ENCODE assay signal across 22 cellular contexts in genomic region chr1:147808025-147808424, GRCh38. TPM values are rescaled to one million over a fixed set of nuclear protein-coding genes. Genes with fewer than 3 reads are reported as not detected.
A peak's percentile ranks its signal among the peaks of the same experiment; 100 is the strongest.
DNase-seq lines count a peak whose midpoint lies in the region; ATAC-seq and TF ChIP-seq lines count a peak whose summit lies in the region.
"Had no signal": no experiment of that assay in that cellular context is flagged by ENCODE, and none has a peak within 500 bp of the region (broad histone marks: within the 10 kb centered on the region; RNA-seq: fewer than 3 reads in every experiment).

No MANE protein-coding gene starts in this region.

- H2AK5ac ChIP-seq in mesendoderm (ENCODE audit: low read length), result no peak overlapping the region

- TF ChIP-seq CTCF in WTC11 (IDR thresholded peaks at IDR 0.05) (no peak), fibroblast of mammary gland (conservative IDR thresholded peaks at IDR 0.05; ENCODE audit: control insufficient read depth, insufficient read depth, low read depth, low read length) (no peak)

- intact Hi-C loops in posterior vena cava (cut with DNase I), result loop anchor here in 1 of 2 donors (10.0 kb wide), 1 partner anchor 63 kb away; no protein-coding TSS in a partner anchor

- H4K8ac ChIP-seq in mesendoderm (ENCODE audit: low read depth, low read length), result no peak overlapping the region

- H3K4me1 ChIP-seq in mesendoderm (ENCODE audit: control insufficient read depth, low read depth, low read length), result peaks cover 9% of the 10 kb centered on the region
- H3K4me1 ChIP-seq: stomach, transverse colon had no signal

- no peak overlapping the region for H3K4me3 ChIP-seq in Jurkat, Clone E6-1 (ENCODE audit: low read length)
- H3K4me3 ChIP-seq in fibroblast of mammary gland (ENCODE audit: control insufficient read depth, low read depth, low read length) (no peak overlapping the region), mesendoderm (ENCODE audit: low read length) (no peak overlapping the region)
- H3K4me3 ChIP-seq: neural progenitor cell, stomach, transverse colon had no signal

- H3K9ac ChIP-seq in mesendoderm (ENCODE audit: low read length), result no peak overlapping the region
- H3K9ac ChIP-seq: neural progenitor cell had no signal

- H2BK120ac ChIP-seq in mesendoderm (ENCODE audit: low read depth, low read length), result no peak overlapping the region

- no peaks in the 10 kb centered on the region for H3K79me2 ChIP-seq in mesendoderm (ENCODE audit: control insufficient read depth, insufficient read depth, low read length)

- WGBS in mesendoderm (ENCODE audit: extremely low coverage, insufficient coverage, low lambda C conversion rate), result no CpG with 5 or more reads among the region's 4 CpGs

- H3K4me1 Mint-ChIP-seq in WTC11, result peaks cover 15% of the 10 kb centered on the region
- H3K4me1 Mint-ChIP-seq: brain, neural progenitor cell had no signal

- H3K18ac ChIP-seq in mesendoderm (ENCODE audit: low read length), result no peak overlapping the region

- no peaks in the 10 kb centered on the region for H3K36me3 ChIP-seq in mesendoderm (ENCODE audit: control insufficient read depth, insufficient read depth, low read length)
- H3K36me3 ChIP-seq: neural progenitor cell, stomach, transverse colon had no signal

- DNase-seq in Jurkat, Clone E6-1 (ENCODE audit: low read depth, low spot score), result peak; percentile 8
- DNase-seq in WTC11 (ENCODE audit: low spot score) (no peak), fibroblast of mammary gland (ENCODE audit: low read depth) (peak; percentile 20), mesendoderm (peak; percentile 70), NCI-H1930 (lab: John Stamatoyannopoulos, UW) (no peak), posterior vena cava (ENCODE audit: low spot score) (no peak)
- DNase-seq: CD8-positive, alpha-beta T cell; dermis blood vessel endothelial cell; DMS79; NCI-H1436 treated with DMSO at 0.1 percent for 48 hours; NCI-H2171 treated with DMSO at 0.1 percent for 48 hours; NCI-H69; SHP77 treated with DMSO at 0.1 percent for 48 hours; stimulated activated CD4-positive, alpha-beta T cell treated with anti-CD3 and anti-CD28 coated beads, Interleukin-4, amount 100 ng/mL, for 4 hours; stomach; transverse colon had no signal

- no peak overlapping the region for H2BK5ac ChIP-seq in mesendoderm (ENCODE audit: low read length)

- CTCF ChIA-PET in WTC11 (lab: Charles Lee), result interaction anchor here (0.8 kb wide), 1 partner anchor 85 kb away, joined by 3 read pairs; no protein-coding TSS in a partner anchor

- POLR2A ChIA-PET in WTC11 (lab: Charles Lee), result no interaction called here

- no peak overlapping the region for H4K5ac ChIP-seq in mesendoderm (ENCODE audit: low read length)

- H3K4ac ChIP-seq in mesendoderm (ENCODE audit: low read depth, low read length), result no peak overlapping the region

- H2BK15ac ChIP-seq in mesendoderm (replicated peaks; ENCODE audit: low read depth), result no peak overlapping the region

- ATAC-seq in WTC11 (no peak), GM18858 (IDR thresholded peaks at IDR 0.05; ENCODE audit: unreplicated experiment) (no peak), HG03097 (IDR thresholded peaks at IDR 0.05; ENCODE audit: low FRiP score, unreplicated experiment) (no peak)
- ATAC-seq: CD8-positive, alpha-beta T cell had no signal

- H3K56ac ChIP-seq in mesendoderm (ENCODE audit: low read length), result no peak overlapping the region

- no peaks in the 10 kb centered on the region for H3K36me3 Mint-ChIP-seq in WTC11
- H3K36me3 Mint-ChIP-seq: brain; CD8-positive, alpha-beta T cell; neural progenitor cell had no signal

- no peaks in the 10 kb centered on the region for H3K9me3 Mint-ChIP-seq in WTC11
- H3K9me3 Mint-ChIP-seq: CD8-positive, alpha-beta T cell; neural progenitor cell had no signal

- no peaks in the 10 kb centered on the region for H3K79me1 ChIP-seq in mesendoderm (ENCODE audit: low read length)

- no peaks in the 10 kb centered on the region for H3K27me3 Mint-ChIP-seq in WTC11 (ENCODE audit: low read depth)
- H3K27me3 Mint-ChIP-seq: activated naive CD8-positive, alpha-beta T cell had no signal

- no peak overlapping the region for H3K4me2 ChIP-seq in mesendoderm (ENCODE audit: low read length)
- H3K4me2 ChIP-seq: neural progenitor cell had no signal

- H3K4me3 Mint-ChIP-seq in WTC11, result no peak overlapping the region
- H3K4me3 Mint-ChIP-seq: activated naive CD8-positive, alpha-beta T cell; brain; CD8-positive, alpha-beta T cell; neural progenitor cell had no signal

- no peaks in the 10 kb centered on the region for H3K27me3 ChIP-seq in mesendoderm (ENCODE audit: insufficient read depth, low read length, poor library complexity)
- H3K27me3 ChIP-seq: neural progenitor cell, transverse colon had no signal

- no peak overlapping the region for H3K27ac ChIP-seq in mesendoderm (ENCODE audit: low read depth, low read length)
- H3K27ac ChIP-seq: neural progenitor cell, stomach, transverse colon had no signal

- H3K27ac Mint-ChIP-seq in WTC11, result no peak overlapping the region
- H3K27ac Mint-ChIP-seq: activated naive CD8-positive, alpha-beta T cell; brain; CD8-positive, alpha-beta T cell; neural progenitor cell had no signal

- H3K23ac ChIP-seq in mesendoderm (ENCODE audit: low read length), result no peak overlapping the region

TF ChIP-seq in WTC11, 78 proteins besides CTCF, POLR2A, EP300 and RAD21:
- TF ChIP-seq PRDM15 (CRISPR knock-in tag; IDR thresholded peaks at IDR 0.05) (no peak), GABPB1 (CRISPR knock-in tag; IDR thresholded peaks at IDR 0.05) (peak; percentile 91)

RNA-seq across cellular contexts. Expression of gene GJA5, which starts 47.6 kb away (rescaled TPM):
- polyA plus RNA-seq in Jurkat, Clone E6-1 (2012; ENCODE audit: insufficient read depth, insufficient read length), result not detected
- 2.2 to 3.0 TPM (median 2.2 TPM) in 3 replicates for total RNA-seq in WTC11 (2021)
- polyA plus RNA-seq in mesendoderm (2013, experiment 1 of 2), result 2.2 TPM
- polyA plus RNA-seq in mesendoderm (2013, experiment 2 of 2), result 2.2 TPM
- 10 to 100 TPM; 16.3 to 18.8 TPM for total RNA-seq in posterior vena cava
- total RNA-seq: CD8-positive, alpha-beta T cell; LHCN-M2 had no signal

Comparison
In these comparisons a context has a peak if more than half of its experiments do, and no peak if none do; other contexts are left out.
1. DNase-seq: peak in Jurkat, Clone E6-1 (single experiment), fibroblast of mammary gland (single experiment) and mesendoderm (single experiment); none in WTC11 (single experiment), NCI-H1930 (0 of 2) and posterior vena cava (single experiment).